ENCODE assay signal across 23 cellular contexts in genomic region chr6:13404892-13405254, GRCh38.
A peak's percentile ranks its signal among the peaks of the same experiment; 100 is the strongest.
DNase-seq lines count a peak whose midpoint lies in the region; ATAC-seq, FAIRE-seq and TF ChIP-seq lines count a peak whose summit lies in the region.
"Had no signal": no experiment of that assay in that cellular context is flagged by ENCODE, and none has a peak within 500 bp of the region (broad histone marks: within the 10 kb centered on the region; RNA-seq: fewer than 3 reads in every experiment).

No MANE protein-coding gene starts in this region.

- intact Hi-C loops in heart right ventricle (cut with DNase I) (loop anchor here in 3 of 10 donors (5.0 kb wide), 2 partner anchors 43 to 82 kb away; partner anchors contain the start of gene GFOD1 (in 2 of the 3)), left cardiac atrium (cut with DNase I) (loop anchor here in 1 of 2 donors (10.0 kb wide), 1 partner anchor 50 kb away; no protein-coding TSS in a partner anchor), endothelial cell of umbilical vein (cut with micrococcal nuclease) (loop anchor here (1.0 kb wide), 2 partner anchors 10 to 17 kb away; no protein-coding TSS in a partner anchor)

- DNase-seq in heart right ventricle = no peak
- no peak for DNase-seq in left cardiac atrium
- no peak for DNase-seq in endothelial cell of umbilical vein (ENCODE audit: low read depth, low spot score)
- DNase-seq in suprapubic skin (ENCODE audit: low spot score in 2 of 2) = peak in 1 of 2 donors; percentile 21
- DNase-seq in COLO829 (ENCODE audit: low spot score) = no peak
- DNase-seq: activated CD4-positive, CD25-positive, alpha-beta regulatory T cell treated with anti-CD3 and anti-CD28 coated beads, Interleukin-2, amount 50 U/mL, for 72 hours; activated CD8-positive, alpha-beta T cell treated with anti-CD3 and anti-CD28 coated beads, Interleukin-2, amount 10 ng/mL, durations not matched to agents 7 days and 5 days; activated effector memory CD4-positive, alpha-beta T cell treated with anti-CD3 and anti-CD28 coated beads, Interleukin-2, amount 50 U/mL, for 16 hours; activated naive CD8-positive, alpha-beta T cell treated with anti-CD3 and anti-CD28 coated beads, Interleukin-2, amount 10 ng/mL, durations not matched to agents 7 days and 5 days; cerebellar nuclear complex; NCI-H1694; NCI-H2171; NCI-H526 treated with DMSO at 0.1 percent for 48 hours; occipital lobe; Peyer's patch; retina; T-helper 1 cell had no signal

- CTCF ChIA-PET in endothelial cell of umbilical vein (lab: Charles Lee) = interaction anchor here (0.8 to 2.4 kb wide), 5 partner anchors 9 to 170 kb away, joined by 3 to 10 read pairs (median 3); no protein-coding TSS in a partner anchor

- H4K20me1 ChIP-seq in endothelial cell of umbilical vein (replicated peaks; ENCODE audit: control insufficient read depth, extremely low read depth, insufficient read depth, low read length) = no peaks in the 10 kb centered on the region

- no peaks in the 10 kb centered on the region for H3K36me3 ChIP-seq in heart right ventricle
- no peaks in the 10 kb centered on the region for H3K36me3 ChIP-seq in endothelial cell of umbilical vein (ENCODE audit: control insufficient read depth in 2 of 2, extremely low read depth in 1 of 2, insufficient read depth in 2 of 2, low read length in 2 of 2)
- H3K36me3 ChIP-seq in muscle layer of duodenum (ENCODE audit: control insufficient read depth in 1 of 2, insufficient read depth in 2 of 2, low read length in 2 of 2) = no peaks in the 10 kb centered on the region
- no peaks in the 10 kb centered on the region for H3K36me3 ChIP-seq in suprapubic skin
- H3K36me3 ChIP-seq: Peyer's patch had no signal

- H2AFZ ChIP-seq in endothelial cell of umbilical vein (ENCODE audit: low read depth, low read length) = no peak overlapping the region

- H3K9ac ChIP-seq in endothelial cell of umbilical vein (replicated peaks; ENCODE audit: extremely low read depth, insufficient read depth, low read length) = no peak overlapping the region

- H3K9me1 ChIP-seq in endothelial cell of umbilical vein (replicated peaks; ENCODE audit: control insufficient read depth, extremely low read depth, insufficient read depth, low read length) = no peaks in the 10 kb centered on the region

- no peak for TF ChIP-seq CTCF in heart right ventricle (IDR thresholded peaks at IDR 0.05)
- TF ChIP-seq CTCF in endothelial cell of umbilical vein (IDR thresholded peaks at IDR 0.05; ENCODE audit: extremely low read depth in 1 of 2, insufficient read depth in 1 of 2, low read depth in 1 of 2, low read length in 2 of 2) = no peak
- no peak for TF ChIP-seq CTCF in suprapubic skin (IDR thresholded peaks at IDR 0.05)

- peak overlapping the region; percentile 58 for H3K4me2 ChIP-seq in endothelial cell of umbilical vein (ENCODE audit: insufficient read depth, low read length)

- TF ChIP-seq POLR2A in endothelial cell of umbilical vein (IDR thresholded peaks at IDR 0.05; ENCODE audit: low read depth, low read length) (no peak), suprapubic skin (IDR thresholded peaks at IDR 0.05) (no peak)

- no TSS peak for BruUV-seq in endothelial cell of umbilical vein (replicated peaks; lab: Mats Ljungman, UMichigan)

- H3K9me3 ChIP-seq in heart right ventricle = no peaks in the 10 kb centered on the region
- no peaks in the 10 kb centered on the region for H3K9me3 ChIP-seq in endothelial cell of umbilical vein (replicated peaks; ENCODE audit: control insufficient read depth, insufficient read depth, low read length)
- H3K9me3 ChIP-seq in muscle layer of duodenum (ENCODE audit: control insufficient read depth in 1 of 2, low read length in 2 of 2) = no peaks in the 10 kb centered on the region
- H3K9me3 ChIP-seq in suprapubic skin = no peaks in the 10 kb centered on the region
- H3K9me3 ChIP-seq: Peyer's patch had no signal

- H3K27ac ChIP-seq in heart right ventricle = peak overlapping the region; percentile 54 to 89 (median 82)
- peak overlapping the region; percentile 57 for H3K27ac ChIP-seq in endothelial cell of umbilical vein (ENCODE audit: insufficient read depth, low read depth, low read length)
- peak overlapping the region; percentile 19 for H3K27ac ChIP-seq in muscle layer of duodenum (ENCODE audit: low read length)
- peak overlapping the region; percentile 46 for H3K27ac ChIP-seq in suprapubic skin

- no peak for TF ChIP-seq EP300 in suprapubic skin (IDR thresholded peaks at IDR 0.05)

- H3K4me1 ChIP-seq in heart right ventricle = peaks cover 32 to 89% (median 75%) of the 10 kb centered on the region in 9 donors
- H3K4me1 ChIP-seq in endothelial cell of umbilical vein (ENCODE audit: control insufficient read depth, extremely low read depth, insufficient read depth, low read length) = peaks cover 24% of the 10 kb centered on the region
- H3K4me1 ChIP-seq in muscle layer of duodenum (ENCODE audit: control insufficient read depth in 1 of 2, insufficient read depth in 2 of 2, low read length in 2 of 2) = peaks cover 8 to 17% of the 10 kb centered on the region in 2 donors
- H3K4me1 ChIP-seq in suprapubic skin = peaks cover 39% of the 10 kb centered on the region

- H3K4me3 ChIP-seq in heart right ventricle (no peak overlapping the region), endothelial cell of umbilical vein (replicated peaks in 1 of 3; ENCODE audit: insufficient read depth in 1 of 3, low read depth in 1 of 3, low read length in 3 of 3) (no peak overlapping the region), muscle layer of duodenum (ENCODE audit: low read depth in 1 of 2, low read length in 2 of 2) (no peak overlapping the region), suprapubic skin (no peak overlapping the region)
- H3K4me3 ChIP-seq: Peyer's patch had no signal

- H3K27me3 ChIP-seq in heart right ventricle (no peaks in the 10 kb centered on the region), endothelial cell of umbilical vein (ENCODE audit: control insufficient read depth in 2 of 2, insufficient read depth in 2 of 2, low read length in 2 of 2) (no peaks in the 10 kb centered on the region), muscle layer of duodenum (ENCODE audit: low read depth, low read length) (no peaks in the 10 kb centered on the region), suprapubic skin (no peaks in the 10 kb centered on the region)
- H3K27me3 ChIP-seq: Peyer's patch had no signal

- no peaks in the 10 kb centered on the region for H3K79me2 ChIP-seq in endothelial cell of umbilical vein (ENCODE audit: control insufficient read depth, insufficient read depth, low read length)

- POLR2A ChIA-PET in endothelial cell of umbilical vein (lab: Charles Lee) = interaction anchor here (0.6 kb wide), 1 partner anchor 118 kb away, joined by 4 read pairs; no protein-coding TSS in a partner anchor

- dilution Hi-C loops in endothelial cell of umbilical vein (cut with MboI; ENCODE audit: extremely low pct_ligation_motif_present, low sequenced_read_pairs) = no loop called here

- ATAC-seq in heart right ventricle = no peak
- no peak for ATAC-seq in left cardiac atrium
- ATAC-seq in HG03342 (IDR thresholded peaks at IDR 0.05; ENCODE audit: unreplicated experiment) = no peak
- ATAC-seq in HG02840 (IDR thresholded peaks at IDR 0.05; ENCODE audit: low FRiP score, unreplicated experiment) = no peak
- ATAC-seq: activated CD8-positive, alpha-beta T cell treated with anti-CD3 and anti-CD28 coated beads, Interleukin-2, amount 10 ng/mL, durations not matched to agents 7 days and 5 days had no signal

- no peak for FAIRE-seq in endothelial cell of umbilical vein (lab: Jason Lieb, UNC)
- FAIRE-seq: frontal cortex, H1, urothelium cell line had no signal

TF ChIP-seq in endothelial cell of umbilical vein, 7 proteins besides CTCF, POLR2A, EP300 and RAD21:
- TF ChIP-seq MAX (IDR thresholded peaks at IDR 0.05; ENCODE audit: insufficient read depth, insufficient read length) = no peak
- no peak for TF ChIP-seq POLR2AphosphoS5 (IDR thresholded peaks at IDR 0.05; ENCODE audit: insufficient read depth, low read depth, low read length)
- no peak for TF ChIP-seq FOS (IDR thresholded peaks at IDR 0.05; ENCODE audit: borderline replicate concordance, insufficient read depth, low read length)
TF ChIP-seq in endothelial cell of umbilical vein: peak in this region for 0.

Comparison
In these comparisons a context has a peak if more than half of its experiments do, and no peak if none do; other contexts are left out.
1. H3K27ac ChIP-seq: peak in every context shown above with its lines; median percentile 82 in heart right ventricle; 57 in endothelial cell of umbilical vein; 46 in suprapubic skin; 19 in muscle layer of duodenum.